In the genomic region with DNA sequence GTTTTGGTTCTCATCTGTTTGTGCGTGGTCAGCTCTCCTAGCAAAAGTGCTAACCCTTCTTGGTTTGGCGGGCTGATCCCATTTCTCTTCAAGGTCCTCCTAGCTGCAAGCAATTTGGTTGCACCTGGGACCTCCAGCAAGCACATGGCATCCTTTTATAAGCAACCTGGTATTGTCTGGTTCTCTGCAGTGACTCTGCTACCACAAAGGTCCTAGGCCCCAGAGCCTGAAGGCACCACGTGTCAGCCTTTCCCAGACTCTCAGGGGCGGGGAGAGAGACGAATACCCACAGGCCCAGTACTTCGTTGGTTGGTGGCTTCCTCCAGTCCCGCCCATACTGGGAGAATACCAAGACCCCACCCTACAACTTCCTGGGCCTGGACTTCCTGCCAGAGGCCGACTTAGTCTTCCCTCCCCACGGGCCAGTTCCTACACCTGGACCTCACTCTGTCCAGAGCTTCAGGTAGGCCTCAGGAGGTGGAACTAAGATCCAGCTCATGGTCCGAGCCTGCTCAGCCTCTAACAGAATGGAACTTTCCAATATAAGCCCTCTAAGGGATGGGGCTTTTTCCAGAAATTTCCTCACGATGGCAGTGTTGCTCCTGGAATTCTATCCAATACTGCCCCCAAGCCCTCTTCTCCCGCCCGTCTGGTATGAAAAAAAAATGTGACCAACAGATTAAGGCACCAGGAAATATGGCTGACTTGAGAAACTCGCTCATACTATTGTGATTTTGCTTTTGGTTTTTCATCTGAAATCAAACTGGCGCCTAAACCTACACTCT, we compare ENCODE assay signal across 8 cellular contexts.
DNase-seq lines count a peak whose midpoint lies in the region; ATAC-seq, FAIRE-seq and TF ChIP-seq lines count a peak whose summit lies in the region.

No MANE protein-coding gene starts in this region.

- H3K36me3 Mint-ChIP-seq in stimulated activated naive B cell treated with anti-CD40 and anti-IgM and Interleukin-4, amounts not matched to agents 10 μg/mL and 1 μg/mL and 100 μg/mL, for 72 hours: no peaks in the 10 kb centered on the region

- DNase-seq in GM12891 (ENCODE audit: insufficient read length, low spot score) (no peak), NCI-H187 (lab: John Stamatoyannopoulos, UW) (peak; percentile 78 to 94), UCSD-AML1 (lab: John Stamatoyannopoulos, UW; ENCODE audit: unreplicated experiment) (peak; percentile 83), lung microvascular endothelial cell (ENCODE audit: low read depth in 2 of 2) (peak; percentile 86 to 95)
- DNase-seq in effector CD8-positive, alpha-beta T cell (lab: John Stamatoyannopoulos, UW): peak; percentile 4
- peak; percentile 62 for DNase-seq in stimulated activated naive B cell treated with anti-CD40 and anti-IgM and Interleukin-4, amounts not matched to agents 10 μg/mL and 1 μg/mL and 100 μg/mL, for 72 hours
- no peak for DNase-seq in NK-92 treated with Interleukin-12 subunit alpha and Interleukin-12 subunit beta, amount 100 ng/mL, for 24 hours (lab: John Stamatoyannopoulos, UW)

- peaks cover 21 to 22% of the 10 kb centered on the region in 2 donors for H3K4me1 Mint-ChIP-seq in stimulated activated naive B cell treated with anti-CD40 and anti-IgM and Interleukin-4, amounts not matched to agents 10 μg/mL and 1 μg/mL and 100 μg/mL, for 72 hours

- H3K27ac Mint-ChIP-seq in stimulated activated naive B cell treated with anti-CD40 and anti-IgM and Interleukin-4, amounts not matched to agents 10 μg/mL and 1 μg/mL and 100 μg/mL, for 72 hours: peak overlapping the region; percentile 82

- TF ChIP-seq POLR2A in GM12891 (IDR thresholded peaks at IDR 0.05; ENCODE audit: low read depth, low read length): peak; percentile 63; the same call in 1 of the 2 replicates

- peak; percentile 96 for FAIRE-seq in GM12891 (lab: Jason Lieb, UNC)

- H3K9me3 Mint-ChIP-seq in stimulated activated naive B cell treated with anti-CD40 and anti-IgM and Interleukin-4, amounts not matched to agents 10 μg/mL and 1 μg/mL and 100 μg/mL, for 72 hours: no peaks in the 10 kb centered on the region

- H3K4me3 Mint-ChIP-seq in stimulated activated naive B cell treated with anti-CD40 and anti-IgM and Interleukin-4, amounts not matched to agents 10 μg/mL and 1 μg/mL and 100 μg/mL, for 72 hours: peak overlapping the region; percentile 86

- ATAC-seq in HG02759 (IDR thresholded peaks at IDR 0.05; ENCODE audit: unreplicated experiment): peak; percentile 86
- ATAC-seq in stimulated activated naive B cell treated with anti-CD40 and anti-IgM and Interleukin-4, amounts not matched to agents 10 μg/mL and 1 μg/mL and 100 μg/mL, for 72 hours (replicated peaks): peak; percentile 86 to 89

- H3K27me3 Mint-ChIP-seq in stimulated activated naive B cell treated with anti-CD40 and anti-IgM and Interleukin-4, amounts not matched to agents 10 μg/mL and 1 μg/mL and 100 μg/mL, for 72 hours: no peaks in the 10 kb centered on the region

TF ChIP-seq in GM12891, 5 proteins besides CTCF, POLR2A, EP300 and RAD21:
- TF ChIP-seq PAX5 (IDR thresholded peaks at IDR 0.05; ENCODE audit: insufficient read depth, low read length, severe bottlenecking): no peak
- TF ChIP-seq POLR2AphosphoS5 (IDR thresholded peaks at IDR 0.05; ENCODE audit: low read depth, low read length): peak; percentile 77
- TF ChIP-seq TAF1 (IDR thresholded peaks at IDR 0.05; ENCODE audit: low read depth, low read length): peak; percentile 40; the same call in 1 of the 2 replicates
- 0 out of 2 replicates have a peak, but pooled peaks have one; percentile 19 for TF ChIP-seq POU2F2 (IDR thresholded peaks at IDR 0.05; ENCODE audit: low read depth, low read length)
- no peak for TF ChIP-seq SPI1 (IDR thresholded peaks at IDR 0.05; ENCODE audit: low read depth, low read length)

Comparison
In these comparisons a context has a peak if more than half of its experiments do, and no peak if none do; other contexts are left out.
1. DNase-seq: peak in NCI-H187 (2 of 2), UCSD-AML1 (single experiment), effector CD8-positive, alpha-beta T cell (single experiment), lung microvascular endothelial cell (2 of 2) and stimulated activated naive B cell treated with anti-CD40 and anti-IgM and Interleukin-4, amounts not matched to agents 10 μg/mL and 1 μg/mL and 100 μg/mL, for 72 hours (single experiment); none in GM12891 (single experiment) and NK-92 treated with Interleukin-12 subunit alpha and Interleukin-12 subunit beta, amount 100 ng/mL, for 24 hours (single experiment).